8 cellular contexts compared by ENCODE assay signal in genomic region chr15:85414495-85414894, GRCh38. TPM values are rescaled to one million over a fixed set of nuclear protein-coding genes. Genes with fewer than 3 reads are reported as not detected.
DNase-seq lines count a peak whose midpoint lies in the region; ATAC-seq and TF ChIP-seq lines count a peak whose summit lies in the region.

No MANE protein-coding gene starts in this region.

- no peaks in the 10 kb centered on the region for H3K27me3 Mint-ChIP-seq in Calu3 (ENCODE audit: unreplicated experiment)
- H3K27me3 Mint-ChIP-seq in naive thymus-derived CD8-positive, alpha-beta T cell: no peaks in the 10 kb centered on the region

- POLR2A ChIA-PET in naive thymus-derived CD8-positive, alpha-beta T cell (lab: Charles Lee): interaction anchor here (1.2 to 2.7 kb wide), 8 partner anchors 9 to 118 kb away, joined by 3 to 16 read pairs (median 5); partner anchors contain the start of gene AKAP13

- ATAC-seq in naive thymus-derived CD8-positive, alpha-beta T cell: peak; percentile 33 to 38
- ATAC-seq in HG03280 (IDR thresholded peaks at IDR 0.05; ENCODE audit: unreplicated experiment): no peak
- no peak for ATAC-seq in esophagus mucosa

- no peak for DNase-seq in Calu3
- peak; percentile 63 for DNase-seq in cardiac fibroblast (ENCODE audit: low read depth in 2 of 2)
- DNase-seq in naive thymus-derived CD8-positive, alpha-beta T cell: peak in 3 of 10 donors; percentile 38 to 46 (median 40)
- no peak for DNase-seq in 8988T
- no peak for DNase-seq in NCI-H146 treated with DMSO at 0.1 percent for 48 hours (lab: John Stamatoyannopoulos, UW; ENCODE audit: unreplicated experiment)

- TF ChIP-seq CTCF in Calu3 (IDR thresholded peaks at IDR 0.05; ENCODE audit: unreplicated experiment): no peak
- TF ChIP-seq CTCF in LNCAP (IDR thresholded peaks at IDR 0.05): peak; percentile 48; the same call in 1 of the 2 replicates
- peak; percentile 7 for TF ChIP-seq CTCF in cardiac fibroblast (IDR thresholded peaks at IDR 0.05; ENCODE audit: low read depth, low read length)

- peaks cover 22% of the 10 kb centered on the region for H3K36me3 Mint-ChIP-seq in Calu3 (ENCODE audit: insufficient read depth, unreplicated experiment)
- peaks cover 0 to 5% (median 0%) of the 10 kb centered on the region in 3 donors for H3K36me3 Mint-ChIP-seq in naive thymus-derived CD8-positive, alpha-beta T cell

- CTCF ChIA-PET in Calu3 (lab: Charles Lee): interaction anchor here (0.7 to 5.9 kb wide), 17 partner anchors 10 to 253 kb away, joined by 3 to 85 read pairs (median 5); partner anchors contain the start of gene AKAP13

- no peaks in the 10 kb centered on the region for H3K9me3 Mint-ChIP-seq in Calu3 (ENCODE audit: low read depth, unreplicated experiment)
- H3K9me3 Mint-ChIP-seq in naive thymus-derived CD8-positive, alpha-beta T cell: no peaks in the 10 kb centered on the region

- intact Hi-C loops in Calu3 (cut with micrococcal nuclease; ENCODE audit: unreplicated experiment): loop anchor here (1.0 to 2.0 kb wide), 2 partner anchors 83 to 118 kb away; no protein-coding TSS in a partner anchor

- H3K4me3 ChIP-seq in cardiac fibroblast (replicated peaks in 1 of 2; ENCODE audit: low read depth in 2 of 2, low read length in 2 of 2): no peak overlapping the region

- peak overlapping the region; percentile 42 for H3K4me3 Mint-ChIP-seq in Calu3 (ENCODE audit: low read depth, unreplicated experiment)
- H3K4me3 Mint-ChIP-seq in naive thymus-derived CD8-positive, alpha-beta T cell: peak overlapping the region in 8 of 10 donors; percentile 27 to 50 (median 38)

- H3K27ac Mint-ChIP-seq in Calu3 (ENCODE audit: unreplicated experiment): peak overlapping the region; percentile 90
- peak overlapping the region; percentile 70 to 95 (median 86) for H3K27ac Mint-ChIP-seq in naive thymus-derived CD8-positive, alpha-beta T cell

- no TSS peak for BruUV-seq in Calu3 (replicated peaks; lab: Mats Ljungman, UMichigan)

- H3K4me1 Mint-ChIP-seq in Calu3 (ENCODE audit: low read depth, unreplicated experiment): peaks cover 81% of the 10 kb centered on the region
- peaks cover 34 to 85% (median 73%) of the 10 kb centered on the region in 4 donors for H3K4me1 Mint-ChIP-seq in naive thymus-derived CD8-positive, alpha-beta T cell

RNA-seq across cellular contexts. Expression of gene AKAP13, which starts 34.1 kb away (rescaled TPM):
- 145 and 169 TPM in 2 replicates for total RNA-seq in Calu3 (2022)
- total RNA-seq in naive thymus-derived CD8-positive, alpha-beta T cell: 100 to 1,000 TPM; 240 to 244 TPM
- 100 to 1,000 TPM; 113 to 131 (median 120) TPM for polyA plus RNA-seq in naive thymus-derived CD8-positive, alpha-beta T cell
- 84.9 TPM for total RNA-seq in esophagus mucosa

Comparison
In these comparisons a context has a peak if more than half of its experiments do, and no peak if none do; other contexts are left out.
1. DNase-seq: peak in cardiac fibroblast (2 of 2); none in Calu3 (single experiment), 8988T (single experiment) and NCI-H146 treated with DMSO at 0.1 percent for 48 hours (single experiment).
2. ATAC-seq: peak in naive thymus-derived CD8-positive, alpha-beta T cell (2 of 2); none in HG03280 (single experiment) and esophagus mucosa (single experiment).